ENCODE assay signal across 8 cellular contexts in genomic region chr9:99040911-99041582, GRCh38.
DNase-seq lines count a peak whose midpoint lies in the region; ATAC-seq and TF ChIP-seq lines count a peak whose summit lies in the region.
"Had no signal": no experiment of that assay in that cellular context is flagged by ENCODE, and none has a peak within 500 bp of the region (broad histone marks: within the 10 kb centered on the region; RNA-seq: fewer than 3 reads in every experiment).

No MANE protein-coding gene starts in this region.

- peaks cover 8% of the 10 kb centered on the region; the same call in 2 of the 3 replicates for H3K4me1 Mint-ChIP-seq in GM23338

- no peak for ATAC-seq in GM23338
- ATAC-seq in HG03378 (IDR thresholded peaks at IDR 0.05; ENCODE audit: unreplicated experiment) = no peak
- no peak for ATAC-seq in GM18873 (IDR thresholded peaks at IDR 0.05; ENCODE audit: low FRiP score, unreplicated experiment)

- H3K9me3 ChIP-seq in skeletal muscle satellite cell (replicated peaks; ENCODE audit: low read length) = no peaks in the 10 kb centered on the region

- H3K36me3 Mint-ChIP-seq in GM23338 (ENCODE audit: low read depth) = peaks cover 3% of the 10 kb centered on the region; the same call in 2 of the 3 replicates

- no peak overlapping the region for H3K4me2 ChIP-seq in GM23338
- peak overlapping the region; percentile 56 for H3K4me2 ChIP-seq in skeletal muscle satellite cell (ENCODE audit: low read length)

- no peak overlapping the region for H3K4me3 Mint-ChIP-seq in GM23338

- H4K20me1 ChIP-seq in GM23338 (replicated peaks; ENCODE audit: insufficient read depth) = no peaks in the 10 kb centered on the region

- peak overlapping the region; percentile 68 for H3K9ac ChIP-seq in skeletal muscle satellite cell (ENCODE audit: low read depth, low read length)

- H3K4me3 ChIP-seq in GM23338 (no peak overlapping the region), fibroblast of villous mesenchyme (ENCODE audit: low read depth, low read length) (no peak overlapping the region), skeletal muscle satellite cell (ENCODE audit: low read length) (peak overlapping the region; percentile 33)
- H3K4me3 ChIP-seq: cardiac muscle cell had no signal

- H3K27me3 Mint-ChIP-seq in GM23338 (ENCODE audit: insufficient read depth, low read depth, poor library complexity) = peaks cover 3% of the 10 kb centered on the region

- no peak overlapping the region for H3K27ac ChIP-seq in GM23338 (ENCODE audit: low read depth)
- H3K27ac ChIP-seq: cardiac muscle cell had no signal

- H3K36me3 ChIP-seq in GM23338 (ENCODE audit: insufficient read depth) (no peaks in the 10 kb centered on the region), skeletal muscle satellite cell (ENCODE audit: insufficient read depth, low read length) (no peaks in the 10 kb centered on the region)
- H3K36me3 ChIP-seq: cardiac muscle cell had no signal

- H3K27me3 ChIP-seq in GM23338 (ENCODE audit: insufficient read depth) (no peaks in the 10 kb centered on the region), skeletal muscle satellite cell (ENCODE audit: control insufficient read depth, insufficient read depth, low read length) (peaks cover 3% of the 10 kb centered on the region)
- H3K27me3 ChIP-seq: cardiac muscle cell had no signal

- no peak overlapping the region for H2AFZ ChIP-seq in GM23338

- no peak overlapping the region for H3K27ac Mint-ChIP-seq in GM23338

- DNase-seq in GM23338 (ENCODE audit: low spot score) = peak; percentile 8
- DNase-seq in SIG-M5 treated with dmso at 0.1 percent for 504 hours (lab: John Stamatoyannopoulos, UW; ENCODE audit: unreplicated experiment) = peak; percentile 93
- DNase-seq in fibroblast of villous mesenchyme (ENCODE audit: low read depth) = peak; percentile 95
- no peak for DNase-seq in NCI-H1092 treated with DMSO at 0.1 percent for 48 hours (lab: John Stamatoyannopoulos, UW)

- H3K4me1 ChIP-seq in GM23338 (ENCODE audit: insufficient read depth) (no peaks in the 10 kb centered on the region), skeletal muscle satellite cell (ENCODE audit: control insufficient read depth, insufficient read depth, low read length) (peaks cover 41% of the 10 kb centered on the region)

- TF ChIP-seq CTCF in GM23338 (conservative IDR thresholded peaks at IDR 0.05; ENCODE audit: low read depth in 2 of 2) (no peak), fibroblast of villous mesenchyme (IDR thresholded peaks at IDR 0.05; ENCODE audit: insufficient read depth, low read depth, low read length) (no peak)

- peaks cover 15% of the 10 kb centered on the region for H3K9me3 Mint-ChIP-seq in GM23338

- no peaks in the 10 kb centered on the region for H3F3A ChIP-seq in GM23338 (replicated peaks; ENCODE audit: low read depth)

- H3K9me2 ChIP-seq in GM23338 (ENCODE audit: insufficient read depth) = peaks cover 11% of the 10 kb centered on the region

- H3K79me2 ChIP-seq in GM23338 (replicated peaks; ENCODE audit: insufficient read depth) = no peaks in the 10 kb centered on the region

TF ChIP-seq in GM23338, 12 proteins besides CTCF, POLR2A, EP300 and RAD21 (continues in another document):
- TF ChIP-seq, protein P1, sequence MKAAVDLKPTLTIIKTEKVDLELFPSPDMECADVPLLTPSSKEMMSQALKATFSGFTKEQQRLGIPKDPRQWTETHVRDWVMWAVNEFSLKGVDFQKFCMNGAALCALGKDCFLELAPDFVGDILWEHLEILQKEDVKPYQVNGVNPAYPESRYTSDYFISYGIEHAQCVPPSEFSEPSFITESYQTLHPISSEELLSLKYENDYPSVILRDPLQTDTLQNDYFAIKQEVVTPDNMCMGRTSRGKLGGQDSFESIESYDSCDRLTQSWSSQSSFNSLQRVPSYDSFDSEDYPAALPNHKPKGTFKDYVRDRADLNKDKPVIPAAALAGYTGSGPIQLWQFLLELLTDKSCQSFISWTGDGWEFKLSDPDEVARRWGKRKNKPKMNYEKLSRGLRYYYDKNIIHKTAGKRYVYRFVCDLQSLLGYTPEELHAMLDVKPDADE (IDR thresholded peaks at IDR 0.05) = no peak
- TF ChIP-seq EZH2phosphoT487 (IDR thresholded peaks at IDR 0.05; ENCODE audit: unreplicated experiment) (no peak), POLR2AphosphoS5 (IDR thresholded peaks at IDR 0.05; ENCODE audit: low read depth) (no peak), NANOG (IDR thresholded peaks at IDR 0.05; ENCODE audit: borderline replicate concordance) (no peak), ZNF114 (CRISPR knock-in tag; IDR thresholded peaks at IDR 0.05) (no peak), STAT1 (IDR thresholded peaks at IDR 0.05; ENCODE audit: unreplicated experiment) (no peak), CREB1 (CRISPR knock-in tag; IDR thresholded peaks at IDR 0.05; ENCODE audit: low read depth) (no peak), JUNB (IDR thresholded peaks at IDR 0.05; ENCODE audit: unreplicated experiment) (no peak), REST (IDR thresholded peaks at IDR 0.05; ENCODE audit: unreplicated experiment) (no peak), ZNF331 (CRISPR knock-in tag; IDR thresholded peaks at IDR 0.05; ENCODE audit: low read depth) (no peak)
